In genomic region chr3:58336135-58336882, GRCh38 we compare ENCODE assay signal across 10 cellular contexts. TPM values are rescaled to one million over a fixed set of nuclear protein-coding genes. Genes with fewer than 3 reads are reported as not detected.
A peak's percentile ranks its signal among the peaks of the same experiment; 100 is the strongest.
DNase-seq lines count a peak whose midpoint lies in the region; ATAC-seq and TF ChIP-seq lines count a peak whose summit lies in the region.
"Had no signal": no experiment of that assay in that cellular context is flagged by ENCODE, and none has a peak within 500 bp of the region (broad histone marks: within the 10 kb centered on the region; RNA-seq: fewer than 3 reads in every experiment).

No MANE protein-coding gene starts in this region.

- H3K9ac ChIP-seq in PC-3 (ENCODE audit: low read length): no peak overlapping the region

- peak overlapping the region; percentile 55 for H3K4me2 ChIP-seq in PC-3 (ENCODE audit: low read length)

- H3F3A ChIP-seq in PC-3 (ENCODE audit: low read length, unreplicated experiment): peaks cover 5% of the 10 kb centered on the region

- peaks cover 43% of the 10 kb centered on the region for H3K4me1 ChIP-seq in PC-3 (ENCODE audit: insufficient read depth, low read length)
- H3K4me1 ChIP-seq in spleen: peaks cover 19 to 93% (median 75%) of the 10 kb centered on the region in 6 donors

- peak overlapping the region; percentile 68 for H3K27ac ChIP-seq in PC-3 (ENCODE audit: low read length)
- peak overlapping the region in 7 of 8 donors; percentile 80 to 94 (median 87) for H3K27ac ChIP-seq in spleen

- H3K9me3 ChIP-seq in PC-3 (ENCODE audit: low read length): no peaks in the 10 kb centered on the region
- H3K9me3 ChIP-seq in spleen: no peaks in the 10 kb centered on the region

- WGBS in spleen, 5 donors: 88 to 99% (median 93%) methylated on average over 3 of the region's 3 CpGs

- peaks cover 22% of the 10 kb centered on the region for H3K79me2 ChIP-seq in PC-3 (ENCODE audit: low read length)

- ATAC-seq in PC-3 (peak; percentile 16), HG03469 (IDR thresholded peaks at IDR 0.05; ENCODE audit: unreplicated experiment) (no peak), left ventricle myocardium superior (no peak)
- ATAC-seq: T-helper 17 cell had no signal

- H3K36me3 ChIP-seq in PC-3 (ENCODE audit: low read depth, low read length) (no peaks in the 10 kb centered on the region), spleen (peaks cover 0 to 35% (median 0%) of the 10 kb centered on the region in 6 donors)

- DNase-seq in GM03348 (ENCODE audit: low spot score) (peak; percentile 59), PC-3 (peak; percentile 83), fibroblast of gingiva (ENCODE audit: low read depth) (peak; percentile 46), spleen (no peak), 8988T (no peak), left ventricle myocardium superior (no peak)
- DNase-seq: activated effector memory CD4-positive, alpha-beta T cell treated with anti-CD3 and anti-CD28 coated beads, Interleukin-2, amount 50 U/mL, for 16 hours; stimulated activated CD4-positive, alpha-beta T cell treated with anti-CD3 and anti-CD28 coated beads, Interleukin-4, amount 100 ng/mL, for 1 hour; T-helper 17 cell had no signal

- intact Hi-C loops in PC-3 (cut with micrococcal nuclease) (no loop called here), spleen (cut with DNase I; ENCODE audit: low total_unique reads) (no loop called here), left ventricle myocardium superior (cut with micrococcal nuclease) (no loop called here)

- POLR2A ChIA-PET in PC-3 (lab: Charles Lee; ENCODE audit: unreplicated experiment): interaction anchor here (0.6 to 0.7 kb wide), 3 partner anchors 38 to 106 kb away, joined by 3 read pairs; no protein-coding TSS in a partner anchor

- TF ChIP-seq CTCF in PC-3 (conservative IDR thresholded peaks at IDR 0.05; ENCODE audit: low read depth, low read length): no peak
- no peak for TF ChIP-seq CTCF in spleen (IDR thresholded peaks at IDR 0.05 in 8 of 11, conservative IDR thresholded peaks at IDR 0.05 in 3 of 11)

- H3K27me3 ChIP-seq in PC-3 (ENCODE audit: low read length): no peaks in the 10 kb centered on the region
- H3K27me3 ChIP-seq in spleen (replicated peaks in 1 of 7): no peaks in the 10 kb centered on the region

- TSS peak; percentile 9 for BruUV-seq in PC-3 (replicated peaks; lab: Mats Ljungman, UMichigan)

- H4K20me1 ChIP-seq in PC-3 (ENCODE audit: low read length): no peaks in the 10 kb centered on the region

- CTCF ChIA-PET in PC-3 (lab: Charles Lee): interaction anchor here (0.5 to 0.8 kb wide), 2 partner anchors 23 to 30 kb away, joined by 4 to 10 read pairs; partner anchors contain the start of gene HTD2

- no peak for TF ChIP-seq POLR2A in spleen (IDR thresholded peaks at IDR 0.05)

- no peak overlapping the region for H3K4me3 ChIP-seq in PC-3 (ENCODE audit: low read length)
- H3K4me3 ChIP-seq in spleen: peak overlapping the region in 1 of 8 donors; percentile 30

- no peak overlapping the region for H2AFZ ChIP-seq in PC-3 (ENCODE audit: low read length)

- no peaks in the 10 kb centered on the region for H3K9me2 ChIP-seq in PC-3 (replicated peaks; ENCODE audit: low read length)

RNA-seq across cellular contexts. Expression of gene PXK, which starts 3.6 kb away (rescaled TPM):
- total RNA-seq in PC-3 (2014; rRNA removed) (11.1 and 14.5 TPM in 2 replicates), spleen (10 to 100 TPM; 39.4 to 80.9 (median 56.5) TPM), left ventricle myocardium superior (12.9 TPM)
- 10 to 100 TPM; 19.3 to 25.3 (median 19.9) TPM for polyA plus RNA-seq in spleen

RNA-seq across cellular contexts. Expression of gene HTD2, which starts 30.0 kb away (rescaled TPM):
- total RNA-seq in PC-3 (2014; rRNA removed): 4.9 and 6.9 TPM in 2 replicates
- 10 to 100 TPM in 3 of 7 donors, 1 to 10 TPM in 4; 6.4 to 20.0 (median 8.7) TPM for total RNA-seq in spleen
- polyA plus RNA-seq in spleen: 1 to 10 TPM; 2.3 to 5.6 (median 3.6) TPM
- 14.9 TPM for total RNA-seq in left ventricle myocardium superior

RNA-seq across cellular contexts. Expression of gene RPP14, which starts 30.3 kb away (rescaled TPM):
- total RNA-seq in PC-3 (2014; rRNA removed): 28.8 and 30.0 TPM in 2 replicates
- 10 to 100 TPM; 13.3 to 21.3 (median 16.1) TPM for total RNA-seq in spleen
- 10 to 100 TPM in 1 of 3 donors, 1 to 10 TPM in 2; 6.2 to 12.2 (median 7.1) TPM for polyA plus RNA-seq in spleen
- total RNA-seq in left ventricle myocardium superior: 25.0 TPM

Comparison
In these comparisons a context has a peak if more than half of its experiments do, and no peak if none do; other contexts are left out.
1. DNase-seq: peak in GM03348 (single experiment), PC-3 (single experiment) and fibroblast of gingiva (single experiment); none in spleen (single experiment), 8988T (single experiment) and left ventricle myocardium superior (single experiment).